In the genomic region with DNA sequence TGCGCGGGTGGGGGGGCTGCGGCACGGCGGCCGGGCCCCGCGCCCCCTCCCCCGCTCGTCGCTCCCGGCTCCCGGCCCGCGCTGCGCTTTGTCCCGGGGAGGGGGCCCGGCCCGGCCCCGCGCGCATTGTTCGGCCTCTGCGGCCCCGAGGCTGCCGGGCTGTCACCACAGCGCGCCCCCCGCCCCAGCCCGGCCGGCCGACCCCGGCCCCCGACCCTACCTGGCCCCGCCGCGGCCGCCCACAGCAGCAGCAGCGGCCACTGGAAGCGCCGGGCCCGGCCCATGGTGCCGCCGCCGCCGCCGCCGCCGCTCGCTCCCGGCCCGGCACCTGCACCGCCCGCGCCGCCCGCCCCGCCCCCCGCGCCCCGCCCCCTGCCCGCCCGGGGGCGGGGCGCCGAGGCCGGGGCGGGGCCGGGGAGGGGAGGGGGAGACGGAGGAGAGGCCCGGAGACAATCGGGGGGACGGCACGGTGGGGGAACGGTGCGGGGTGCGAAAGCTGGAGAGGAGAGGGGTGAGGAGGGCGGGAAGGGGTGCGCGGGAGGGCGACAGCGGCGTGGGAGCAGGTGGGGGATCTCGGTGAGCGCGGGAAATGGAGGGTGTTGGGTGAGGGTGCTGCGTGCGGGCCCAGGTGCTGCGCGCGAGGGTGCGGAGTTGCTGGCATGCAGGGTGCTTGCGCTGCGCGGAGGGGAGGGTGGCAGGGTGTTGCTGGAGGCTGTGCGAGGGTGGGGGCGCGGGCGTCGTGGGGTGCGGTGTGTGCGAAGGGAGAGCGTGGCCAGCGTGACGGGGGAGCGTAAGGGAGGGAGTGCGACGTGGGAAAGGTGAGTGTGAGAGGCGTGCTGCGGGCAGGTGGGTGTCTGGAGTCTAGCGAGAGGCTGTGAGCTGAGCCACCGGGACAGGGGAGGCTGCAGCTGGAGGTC, we compare ENCODE assay signal across 1 cellular context.
TF ChIP-seq lines count a peak whose summit lies in the region.

A gene with protein sequence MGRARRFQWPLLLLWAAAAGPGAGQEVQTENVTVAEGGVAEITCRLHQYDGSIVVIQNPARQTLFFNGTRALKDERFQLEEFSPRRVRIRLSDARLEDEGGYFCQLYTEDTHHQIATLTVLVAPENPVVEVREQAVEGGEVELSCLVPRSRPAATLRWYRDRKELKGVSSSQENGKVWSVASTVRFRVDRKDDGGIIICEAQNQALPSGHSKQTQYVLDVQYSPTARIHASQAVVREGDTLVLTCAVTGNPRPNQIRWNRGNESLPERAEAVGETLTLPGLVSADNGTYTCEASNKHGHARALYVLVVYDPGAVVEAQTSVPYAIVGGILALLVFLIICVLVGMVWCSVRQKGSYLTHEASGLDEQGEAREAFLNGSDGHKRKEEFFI (minus strand): TSS at position 344 of the 917 bp plus-strand sequence. CDS start 60 bp downstream, at position 284.

TF ChIP-seq in HEK293, 187 proteins besides CTCF, POLR2A, EP300 and RAD21 (continued from another document and continues in another):
- no peak for TF ChIP-seq HOXD13 (CRISPR knock-in tag; IDR thresholded peaks at IDR 0.05; ENCODE audit: borderline replicate concordance)
- TF ChIP-seq, protein P1, sequence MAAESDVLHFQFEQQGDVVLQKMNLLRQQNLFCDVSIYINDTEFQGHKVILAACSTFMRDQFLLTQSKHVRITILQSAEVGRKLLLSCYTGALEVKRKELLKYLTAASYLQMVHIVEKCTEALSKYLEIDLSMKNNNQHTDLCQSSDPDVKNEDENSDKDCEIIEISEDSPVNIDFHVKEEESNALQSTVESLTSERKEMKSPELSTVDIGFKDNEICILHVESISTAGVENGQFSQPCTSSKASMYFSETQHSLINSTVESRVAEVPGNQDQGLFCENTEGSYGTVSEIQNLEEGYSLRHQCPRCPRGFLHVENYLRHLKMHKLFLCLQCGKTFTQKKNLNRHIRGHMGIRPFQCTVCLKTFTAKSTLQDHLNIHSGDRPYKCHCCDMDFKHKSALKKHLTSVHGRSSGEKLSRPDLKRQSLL (tag by site-specific recombination; IDR thresholded peaks at IDR 0.05), result peak; percentile 50; the same call in 1 of the 2 replicates
- TF ChIP-seq, protein P2, sequence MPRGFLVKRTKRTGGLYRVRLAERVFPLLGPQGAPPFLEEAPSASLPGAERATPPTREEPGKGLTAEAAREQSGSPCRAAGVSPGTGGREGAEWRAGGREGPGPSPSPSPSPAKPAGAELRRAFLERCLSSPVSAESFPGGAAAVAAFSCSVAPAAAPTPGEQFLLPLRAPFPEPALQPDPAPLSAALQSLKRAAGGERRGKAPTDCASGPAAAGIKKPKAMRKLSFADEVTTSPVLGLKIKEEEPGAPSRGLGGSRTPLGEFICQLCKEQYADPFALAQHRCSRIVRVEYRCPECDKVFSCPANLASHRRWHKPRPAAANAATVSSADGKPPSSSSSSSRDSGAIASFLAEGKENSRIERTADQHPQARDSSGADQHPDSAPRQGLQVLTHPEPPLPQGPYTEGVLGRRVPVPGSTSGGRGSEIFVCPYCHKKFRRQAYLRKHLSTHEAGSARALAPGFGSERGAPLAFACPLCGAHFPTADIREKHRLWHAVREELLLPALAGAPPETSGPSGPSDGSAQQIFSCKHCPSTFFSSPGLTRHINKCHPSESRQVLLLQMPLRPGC (tag by site-specific recombination; IDR thresholded peaks at IDR 0.05), result peak; percentile 89
- peak; percentile 97 for TF ChIP-seq EGR2 (tag by site-specific recombination; IDR thresholded peaks at IDR 0.05; ENCODE audit: low read depth)
- no peak for TF ChIP-seq ZNF16 (tag by site-specific recombination; IDR thresholded peaks at IDR 0.05; ENCODE audit: low read depth)
- TF ChIP-seq, protein P3, sequence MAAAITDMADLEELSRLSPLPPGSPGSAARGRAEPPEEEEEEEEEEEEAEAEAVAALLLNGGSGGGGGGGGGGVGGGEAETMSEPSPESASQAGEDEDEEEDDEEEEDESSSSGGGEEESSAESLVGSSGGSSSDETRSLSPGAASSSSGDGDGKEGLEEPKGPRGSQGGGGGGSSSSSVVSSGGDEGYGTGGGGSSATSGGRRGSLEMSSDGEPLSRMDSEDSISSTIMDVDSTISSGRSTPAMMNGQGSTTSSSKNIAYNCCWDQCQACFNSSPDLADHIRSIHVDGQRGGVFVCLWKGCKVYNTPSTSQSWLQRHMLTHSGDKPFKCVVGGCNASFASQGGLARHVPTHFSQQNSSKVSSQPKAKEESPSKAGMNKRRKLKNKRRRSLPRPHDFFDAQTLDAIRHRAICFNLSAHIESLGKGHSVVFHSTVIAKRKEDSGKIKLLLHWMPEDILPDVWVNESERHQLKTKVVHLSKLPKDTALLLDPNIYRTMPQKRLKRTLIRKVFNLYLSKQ (tag by site-specific recombination; IDR thresholded peaks at IDR 0.05; ENCODE audit: borderline replicate concordance), result peak; percentile 80
- TF ChIP-seq, protein P4, sequence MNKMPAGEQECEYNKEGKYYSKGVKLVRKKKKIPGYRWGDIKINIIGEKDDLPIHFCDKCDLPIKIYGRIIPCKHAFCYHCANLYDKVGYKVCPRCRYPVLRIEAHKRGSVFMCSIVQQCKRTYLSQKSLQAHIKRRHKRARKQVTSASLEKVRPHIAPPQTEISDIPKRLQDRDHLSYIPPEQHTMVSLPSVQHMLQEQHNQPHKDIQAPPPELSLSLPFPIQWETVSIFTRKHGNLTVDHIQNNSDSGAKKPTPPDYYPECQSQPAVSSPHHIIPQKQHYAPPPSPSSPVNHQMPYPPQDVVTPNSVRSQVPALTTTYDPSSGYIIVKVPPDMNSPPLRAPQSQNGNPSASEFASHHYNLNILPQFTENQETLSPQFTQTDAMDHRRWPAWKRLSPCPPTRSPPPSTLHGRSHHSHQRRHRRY (tag by site-specific recombination; IDR thresholded peaks at IDR 0.05), result peak; percentile 94
- TF ChIP-seq ZNF324 (tag by site-specific recombination; IDR thresholded peaks at IDR 0.05), result peak; percentile 68; the same call in 1 of the 2 replicates
- TF ChIP-seq ZNF121 (tag by site-specific recombination; IDR thresholded peaks at IDR 0.05), result peak; percentile 80
- TF ChIP-seq ZFHX2 (tag by site-specific recombination; conservative IDR thresholded peaks at IDR 0.05), result peak; percentile 99
- TF ChIP-seq, protein P5, sequence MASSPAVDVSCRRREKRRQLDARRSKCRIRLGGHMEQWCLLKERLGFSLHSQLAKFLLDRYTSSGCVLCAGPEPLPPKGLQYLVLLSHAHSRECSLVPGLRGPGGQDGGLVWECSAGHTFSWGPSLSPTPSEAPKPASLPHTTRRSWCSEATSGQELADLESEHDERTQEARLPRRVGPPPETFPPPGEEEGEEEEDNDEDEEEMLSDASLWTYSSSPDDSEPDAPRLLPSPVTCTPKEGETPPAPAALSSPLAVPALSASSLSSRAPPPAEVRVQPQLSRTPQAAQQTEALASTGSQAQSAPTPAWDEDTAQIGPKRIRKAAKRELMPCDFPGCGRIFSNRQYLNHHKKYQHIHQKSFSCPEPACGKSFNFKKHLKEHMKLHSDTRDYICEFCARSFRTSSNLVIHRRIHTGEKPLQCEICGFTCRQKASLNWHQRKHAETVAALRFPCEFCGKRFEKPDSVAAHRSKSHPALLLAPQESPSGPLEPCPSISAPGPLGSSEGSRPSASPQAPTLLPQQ (tag by site-specific recombination; IDR thresholded peaks at IDR 0.05), result peak; percentile 98
- TF ChIP-seq ZFP41 (tag by site-specific recombination; IDR thresholded peaks at IDR 0.05; ENCODE audit: borderline replicate concordance), result peak; percentile 52; the same call in 1 of the 2 replicates
- peak; percentile 85 for TF ChIP-seq ZNF169 (tag by site-specific recombination; IDR thresholded peaks at IDR 0.05)
- peak; percentile 92 for TF ChIP-seq GLIS1 (tag by site-specific recombination; IDR thresholded peaks at IDR 0.05)
- TF ChIP-seq ZNF585B (tag by site-specific recombination; IDR thresholded peaks at IDR 0.05), result peak; percentile 34
- TF ChIP-seq ZNF133 (tag by site-specific recombination; IDR thresholded peaks at IDR 0.05), result peak; percentile 70
- no peak for TF ChIP-seq ZNF561 (tag by site-specific recombination; IDR thresholded peaks at IDR 0.05; ENCODE audit: borderline replicate concordance)
- TF ChIP-seq ZBTB1 (tag by site-specific recombination; IDR thresholded peaks at IDR 0.05), result peak; percentile 97
- TF ChIP-seq, protein P6, sequence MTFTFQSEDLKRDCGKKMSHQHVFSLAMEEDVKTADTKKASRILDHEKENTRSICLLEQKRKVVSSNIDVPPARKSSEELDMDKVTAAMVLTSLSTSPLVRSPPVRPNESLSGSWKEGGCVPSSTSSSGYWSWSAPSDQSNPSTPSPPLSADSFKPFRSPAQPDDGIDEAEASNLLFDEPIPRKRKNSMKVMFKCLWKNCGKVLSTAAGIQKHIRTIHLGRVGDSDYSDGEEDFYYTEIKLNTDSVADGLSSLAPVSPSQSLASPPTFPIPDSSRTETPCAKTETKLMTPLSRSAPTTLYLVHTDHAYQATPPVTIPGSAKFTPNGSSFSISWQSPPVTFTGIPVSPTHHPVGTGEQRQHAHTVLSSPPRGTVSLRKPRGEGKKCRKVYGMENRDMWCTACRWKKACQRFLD (tag by site-specific recombination; IDR thresholded peaks at IDR 0.05), result no peak
- peak; percentile 83 for TF ChIP-seq SP7 (tag by site-specific recombination; IDR thresholded peaks at IDR 0.05)
- peak; percentile 20; the same call in 1 of the 2 replicates for TF ChIP-seq ZNF548 (tag by site-specific recombination; IDR thresholded peaks at IDR 0.05)
- peak; percentile 94 for TF ChIP-seq ZXDB (tag by site-specific recombination; IDR thresholded peaks at IDR 0.05)
- TF ChIP-seq ZNF248 (tag by site-specific recombination; IDR thresholded peaks at IDR 0.05), result no peak
- TF ChIP-seq ZNF24 (tag by site-specific recombination; IDR thresholded peaks at IDR 0.05), result 0 out of 2 replicates have a peak, but pooled peaks have one; percentile 58
- no peak for TF ChIP-seq ZNF138 (tag by site-specific recombination; IDR thresholded peaks at IDR 0.05; ENCODE audit: borderline replicate concordance)
- TF ChIP-seq, protein P7, sequence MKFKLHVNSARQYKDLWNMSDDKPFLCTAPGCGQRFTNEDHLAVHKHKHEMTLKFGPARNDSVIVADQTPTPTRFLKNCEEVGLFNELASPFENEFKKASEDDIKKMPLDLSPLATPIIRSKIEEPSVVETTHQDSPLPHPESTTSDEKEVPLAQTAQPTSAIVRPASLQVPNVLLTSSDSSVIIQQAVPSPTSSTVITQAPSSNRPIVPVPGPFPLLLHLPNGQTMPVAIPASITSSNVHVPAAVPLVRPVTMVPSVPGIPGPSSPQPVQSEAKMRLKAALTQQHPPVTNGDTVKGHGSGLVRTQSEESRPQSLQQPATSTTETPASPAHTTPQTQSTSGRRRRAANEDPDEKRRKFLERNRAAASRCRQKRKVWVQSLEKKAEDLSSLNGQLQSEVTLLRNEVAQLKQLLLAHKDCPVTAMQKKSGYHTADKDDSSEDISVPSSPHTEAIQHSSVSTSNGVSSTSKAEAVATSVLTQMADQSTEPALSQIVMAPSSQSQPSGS (tag by site-specific recombination; IDR thresholded peaks at IDR 0.05; ENCODE audit: low read depth), result no peak
- TF ChIP-seq ZNF560 (tag by site-specific recombination; IDR thresholded peaks at IDR 0.05; ENCODE audit: borderline replicate concordance), result no peak
- TF ChIP-seq ZNF785 (tag by site-specific recombination; IDR thresholded peaks at IDR 0.05), result peak; percentile 95
- peak; percentile 69; the same call in 1 of the 2 replicates for TF ChIP-seq GLI4 (tag by site-specific recombination; IDR thresholded peaks at IDR 0.05)
- TF ChIP-seq ZNF596 (tag by site-specific recombination; IDR thresholded peaks at IDR 0.05), result peak; percentile 50; the same call in 1 of the 2 replicates
- TF ChIP-seq ZNF416 (tag by site-specific recombination; IDR thresholded peaks at IDR 0.05), result no peak; the same call in none of the 2 replicates
- TF ChIP-seq, protein P8, sequence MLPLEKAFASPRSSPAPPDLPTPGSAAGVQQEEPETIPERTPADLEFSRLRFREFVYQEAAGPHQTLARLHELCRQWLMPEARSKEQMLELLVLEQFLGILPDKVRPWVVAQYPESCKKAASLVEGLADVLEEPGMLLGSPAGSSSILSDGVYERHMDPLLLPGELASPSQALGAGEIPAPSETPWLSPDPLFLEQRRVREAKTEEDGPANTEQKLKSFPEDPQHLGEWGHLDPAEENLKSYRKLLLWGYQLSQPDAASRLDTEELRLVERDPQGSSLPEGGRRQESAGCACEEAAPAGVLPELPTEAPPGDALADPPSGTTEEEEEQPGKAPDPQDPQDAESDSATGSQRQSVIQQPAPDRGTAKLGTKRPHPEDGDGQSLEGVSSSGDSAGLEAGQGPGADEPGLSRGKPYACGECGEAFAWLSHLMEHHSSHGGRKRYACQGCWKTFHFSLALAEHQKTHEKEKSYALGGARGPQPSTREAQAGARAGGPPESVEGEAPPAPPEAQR (tag by site-specific recombination; IDR thresholded peaks at IDR 0.05), result peak; percentile 83
- TF ChIP-seq PRDM1 (tag by site-specific recombination; IDR thresholded peaks at IDR 0.05), result peak; percentile 69; the same call in 1 of the 2 replicates
- TF ChIP-seq ZNF223 (tag by site-specific recombination; IDR thresholded peaks at IDR 0.05), result peak; percentile 47; the same call in 1 of the 2 replicates
- TF ChIP-seq, protein P9, sequence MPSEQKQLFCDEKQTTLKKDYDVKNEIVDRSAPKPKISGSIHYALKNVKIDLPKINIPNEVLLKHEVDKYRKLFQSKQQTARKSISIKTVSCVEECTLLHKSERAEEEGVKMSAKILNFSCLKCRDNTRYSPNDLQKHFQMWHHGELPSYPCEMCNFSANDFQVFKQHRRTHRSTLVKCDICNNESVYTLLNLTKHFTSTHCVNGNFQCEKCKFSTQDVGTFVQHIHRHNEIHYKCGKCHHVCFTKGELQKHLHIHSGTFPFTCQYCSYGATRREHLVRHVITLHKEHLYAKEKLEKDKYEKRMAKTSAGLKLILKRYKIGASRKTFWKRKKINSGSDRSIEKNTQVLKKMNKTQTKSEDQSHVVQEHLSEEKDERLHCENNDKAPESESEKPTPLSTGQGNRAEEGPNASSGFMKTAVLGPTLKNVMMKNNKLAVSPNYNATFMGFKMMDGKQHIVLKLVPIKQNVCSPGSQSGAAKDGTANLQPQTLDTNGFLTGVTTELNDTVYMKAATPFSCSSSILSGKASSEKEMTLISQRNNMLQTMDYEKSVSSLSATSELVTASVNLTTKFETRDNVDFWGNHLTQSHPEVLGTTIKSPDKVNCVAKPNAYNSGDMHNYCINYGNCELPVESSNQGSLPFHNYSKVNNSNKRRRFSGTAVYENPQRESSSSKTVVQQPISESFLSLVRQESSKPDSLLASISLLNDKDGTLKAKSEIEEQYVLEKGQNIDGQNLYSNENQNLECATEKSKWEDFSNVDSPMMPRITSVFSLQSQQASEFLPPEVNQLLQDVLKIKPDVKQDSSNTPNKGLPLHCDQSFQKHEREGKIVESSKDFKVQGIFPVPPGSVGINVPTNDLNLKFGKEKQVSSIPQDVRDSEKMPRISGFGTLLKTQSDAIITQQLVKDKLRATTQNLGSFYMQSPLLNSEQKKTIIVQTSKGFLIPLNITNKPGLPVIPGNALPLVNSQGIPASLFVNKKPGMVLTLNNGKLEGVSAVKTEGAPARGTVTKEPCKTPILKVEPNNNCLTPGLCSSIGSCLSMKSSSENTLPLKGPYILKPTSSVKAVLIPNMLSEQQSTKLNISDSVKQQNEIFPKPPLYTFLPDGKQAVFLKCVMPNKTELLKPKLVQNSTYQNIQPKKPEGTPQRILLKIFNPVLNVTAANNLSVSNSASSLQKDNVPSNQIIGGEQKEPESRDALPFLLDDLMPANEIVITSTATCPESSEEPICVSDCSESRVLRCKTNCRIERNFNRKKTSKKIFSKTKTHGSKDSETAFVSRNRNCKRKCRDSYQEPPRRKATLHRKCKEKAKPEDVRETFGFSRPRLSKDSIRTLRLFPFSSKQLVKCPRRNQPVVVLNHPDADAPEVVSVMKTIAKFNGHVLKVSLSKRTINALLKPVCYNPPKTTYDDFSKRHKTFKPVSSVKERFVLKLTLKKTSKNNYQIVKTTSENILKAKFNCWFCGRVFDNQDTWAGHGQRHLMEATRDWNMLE (tag by site-specific recombination; conservative IDR thresholded peaks at IDR 0.05; ENCODE audit: low read depth), result no peak
